Comparison of ENCODE assay signal across 11 cellular contexts in genomic region chr2:165897741-165898140, GRCh38. TPM values are rescaled to one million over a fixed set of nuclear protein-coding genes. Genes with fewer than 3 reads are reported as not detected.
A peak's percentile ranks its signal among the peaks of the same experiment; 100 is the strongest.
DNase-seq lines count a peak whose midpoint lies in the region; ATAC-seq and TF ChIP-seq lines count a peak whose summit lies in the region.
"Had no signal": no experiment of that assay in that cellular context is flagged by ENCODE, and none has a peak within 500 bp of the region (broad histone marks: within the 10 kb centered on the region; RNA-seq: fewer than 3 reads in every experiment).

No MANE protein-coding gene starts in this region.

- intact Hi-C loops in activated T-helper 2 cell treated with anti-CD3 and anti-CD28 coated beads, Interferon-gamma antibody, Interleukin-2, Interleukin-4, amounts not matched to agents 10 μg/mL and 5 μg/mL and 100 μg/mL, durations not matched to agents 14 hours and 24 hours and 36 hours (cut with micrococcal nuclease): no loop called here

- H3K27ac ChIP-seq in mesendoderm (ENCODE audit: low read depth, low read length): no peak overlapping the region
- H3K27ac ChIP-seq: SK-N-MC had no signal

- no CpG with 5 or more reads among the region's 4 CpGs for WGBS in mesendoderm (ENCODE audit: extremely low coverage, insufficient coverage, low lambda C conversion rate)

- peak overlapping the region; percentile 0 for H3K4me3 Mint-ChIP-seq in neural crest cell
- H3K4me3 Mint-ChIP-seq in activated T-helper 2 cell treated with anti-CD3 and anti-CD28 coated beads, Interferon-gamma antibody, Interleukin-2, Interleukin-4, amounts not matched to agents 10 μg/mL and 5 μg/mL and 100 μg/mL, durations not matched to agents 14 hours and 24 hours and 36 hours (ENCODE audit: low read depth): no peak overlapping the region
- H3K4me3 Mint-ChIP-seq: activated CD4-positive, alpha-beta memory T cell treated with anti-CD3 and anti-CD28 coated beads for 36 hours had no signal

- H3K79me1 ChIP-seq in mesendoderm (ENCODE audit: low read length): no peaks in the 10 kb centered on the region

- H3K36me3 ChIP-seq in mesendoderm (ENCODE audit: control insufficient read depth, insufficient read depth, low read length): peaks cover 3% of the 10 kb centered on the region

- H2BK120ac ChIP-seq in mesendoderm (ENCODE audit: low read depth, low read length): no peak overlapping the region

- H3K79me2 ChIP-seq in mesendoderm (ENCODE audit: control insufficient read depth, insufficient read depth, low read length): no peaks in the 10 kb centered on the region

- no peak overlapping the region for H4K5ac ChIP-seq in mesendoderm (ENCODE audit: low read length)

- peak; percentile 81 for ATAC-seq in GM18907 (IDR thresholded peaks at IDR 0.05; ENCODE audit: unreplicated experiment)
- ATAC-seq in HG02759 (IDR thresholded peaks at IDR 0.05; ENCODE audit: unreplicated experiment): peak; percentile 69
- no peak for ATAC-seq in GM19452 (IDR thresholded peaks at IDR 0.05; ENCODE audit: unreplicated experiment)

- DNase-seq in MV-4-11 (lab: John Stamatoyannopoulos, UW) (peak; percentile 94), neural crest cell (ENCODE audit: low read depth, low spot score) (no peak), mesendoderm (no peak), ecto neural progenitor cell (ENCODE audit: low spot score) (no peak)
- no peak for DNase-seq in activated T-helper 2 cell treated with anti-CD3 and anti-CD28 coated beads, Interferon-gamma antibody, Interleukin-2, Interleukin-4, amounts not matched to agents 10 μg/mL and 5 μg/mL and 100 μg/mL, durations not matched to agents 14 hours and 24 hours and 36 hours (ENCODE audit: low spot score)
- DNase-seq: activated CD4-positive, alpha-beta memory T cell treated with anti-CD3 and anti-CD28 coated beads for 36 hours; naive B cell had no signal

- H2BK5ac ChIP-seq in mesendoderm (ENCODE audit: low read length): no peak overlapping the region

- H3K27me3 ChIP-seq in mesendoderm (ENCODE audit: insufficient read depth, low read length, poor library complexity): no peaks in the 10 kb centered on the region

- no peaks in the 10 kb centered on the region for H3K4me1 ChIP-seq in mesendoderm (ENCODE audit: control insufficient read depth, low read depth, low read length)

- H3K9ac ChIP-seq in mesendoderm (ENCODE audit: low read length): no peak overlapping the region

- H4K8ac ChIP-seq in mesendoderm (ENCODE audit: low read depth, low read length): no peak overlapping the region

- no peak overlapping the region for H3K4me2 ChIP-seq in mesendoderm (ENCODE audit: low read length)

- H3K36me3 Mint-ChIP-seq in neural crest cell (ENCODE audit: low read depth): peaks cover 39% of the 10 kb centered on the region
- peaks cover 46% of the 10 kb centered on the region for H3K36me3 Mint-ChIP-seq in activated T-helper 2 cell treated with anti-CD3 and anti-CD28 coated beads, Interferon-gamma antibody, Interleukin-2, Interleukin-4, amounts not matched to agents 10 μg/mL and 5 μg/mL and 100 μg/mL, durations not matched to agents 14 hours and 24 hours and 36 hours (ENCODE audit: low read depth)

- no peaks in the 10 kb centered on the region for H3K27me3 Mint-ChIP-seq in neural crest cell (ENCODE audit: low read depth)
- H3K27me3 Mint-ChIP-seq in activated T-helper 2 cell treated with anti-CD3 and anti-CD28 coated beads, Interferon-gamma antibody, Interleukin-2, Interleukin-4, amounts not matched to agents 10 μg/mL and 5 μg/mL and 100 μg/mL, durations not matched to agents 14 hours and 24 hours and 36 hours (ENCODE audit: low read depth): no peaks in the 10 kb centered on the region
- H3K27me3 Mint-ChIP-seq: activated CD4-positive, alpha-beta memory T cell treated with anti-CD3 and anti-CD28 coated beads for 36 hours; naive B cell had no signal

- H2AK5ac ChIP-seq in mesendoderm (ENCODE audit: low read length): no peak overlapping the region

- H3K23ac ChIP-seq in mesendoderm (ENCODE audit: low read length): no peak overlapping the region

- H3K18ac ChIP-seq in mesendoderm (ENCODE audit: low read length): no peak overlapping the region

- no peak overlapping the region for H3K4me3 ChIP-seq in mesendoderm (ENCODE audit: low read length)
- H3K4me3 ChIP-seq: SK-N-MC had no signal

- no peak for TF ChIP-seq CTCF in neural crest cell (conservative IDR thresholded peaks at IDR 0.05)

- peaks cover 5% of the 10 kb centered on the region for H3K9me3 Mint-ChIP-seq in neural crest cell
- H3K9me3 Mint-ChIP-seq in activated T-helper 2 cell treated with anti-CD3 and anti-CD28 coated beads, Interferon-gamma antibody, Interleukin-2, Interleukin-4, amounts not matched to agents 10 μg/mL and 5 μg/mL and 100 μg/mL, durations not matched to agents 14 hours and 24 hours and 36 hours: no peaks in the 10 kb centered on the region
- H3K9me3 Mint-ChIP-seq: activated CD4-positive, alpha-beta memory T cell treated with anti-CD3 and anti-CD28 coated beads for 36 hours; naive B cell had no signal

- H3K56ac ChIP-seq in mesendoderm (ENCODE audit: low read length): no peak overlapping the region

- H3K4me1 Mint-ChIP-seq in neural crest cell: peaks cover 48% of the 10 kb centered on the region
- peaks cover 2% of the 10 kb centered on the region for H3K4me1 Mint-ChIP-seq in activated T-helper 2 cell treated with anti-CD3 and anti-CD28 coated beads, Interferon-gamma antibody, Interleukin-2, Interleukin-4, amounts not matched to agents 10 μg/mL and 5 μg/mL and 100 μg/mL, durations not matched to agents 14 hours and 24 hours and 36 hours (ENCODE audit: low read depth)

- no peak overlapping the region for H3K4ac ChIP-seq in mesendoderm (ENCODE audit: low read depth, low read length)

- peak overlapping the region; percentile 88 for H3K27ac Mint-ChIP-seq in neural crest cell (ENCODE audit: unreplicated experiment)
- H3K27ac Mint-ChIP-seq in activated T-helper 2 cell treated with anti-CD3 and anti-CD28 coated beads, Interferon-gamma antibody, Interleukin-2, Interleukin-4, amounts not matched to agents 10 μg/mL and 5 μg/mL and 100 μg/mL, durations not matched to agents 14 hours and 24 hours and 36 hours: no peak overlapping the region
- H3K27ac Mint-ChIP-seq: activated CD4-positive, alpha-beta memory T cell treated with anti-CD3 and anti-CD28 coated beads for 36 hours had no signal

- H2BK15ac ChIP-seq in mesendoderm (replicated peaks; ENCODE audit: low read depth): no peak overlapping the region

RNA-seq across cellular contexts. Expression of gene TTC21B, which starts 55.8 kb away (rescaled TPM):
- total RNA-seq in neural crest cell: 33.0 and 38.4 TPM in 2 replicates
- total RNA-seq in activated T-helper 2 cell treated with anti-CD3 and anti-CD28 coated beads, Interferon-gamma antibody, Interleukin-2, Interleukin-4, amounts not matched to agents 10 μg/mL and 5 μg/mL and 100 μg/mL, durations not matched to agents 14 hours and 24 hours and 36 hours: 19.7 and 23.4 TPM in 2 replicates
- 8.8 TPM for polyA plus RNA-seq in mesendoderm (2013, experiment 1 of 2)
- polyA plus RNA-seq in mesendoderm (2013, experiment 2 of 2): 8.5 TPM
